In the genomic region with DNA sequence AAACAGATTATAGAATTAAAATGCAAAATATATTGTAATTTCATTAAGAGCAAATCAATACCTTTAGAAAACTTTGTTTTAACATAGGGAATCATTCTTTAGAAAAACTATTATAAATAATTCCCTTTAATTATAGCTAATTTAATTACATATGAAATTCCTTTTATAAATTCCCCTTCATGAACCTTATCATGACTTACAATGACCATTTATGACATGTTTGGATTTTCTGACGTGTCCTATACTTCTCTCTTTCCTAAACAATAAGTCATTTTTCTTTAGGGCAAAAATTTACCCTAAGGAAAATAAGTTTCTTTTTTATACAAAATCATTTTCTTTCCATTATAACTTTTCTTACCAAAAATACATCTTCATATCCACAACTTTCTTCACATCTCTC, we compare ENCODE assay signal across 10 cellular contexts. TPM values are rescaled to one million over a fixed set of nuclear protein-coding genes. Genes with fewer than 3 reads are reported as not detected.
"Had no signal": no experiment of that assay in that cellular context is flagged by ENCODE, and none has a peak within 500 bp of the region (broad histone marks: within the 10 kb centered on the region; RNA-seq: fewer than 3 reads in every experiment).

No MANE protein-coding gene starts in this region.

- FAIRE-seq: HTR-8/SVneo, K562 had no signal

- H3K4me1 ChIP-seq: HAP-1 had no signal

- H3K36me3 ChIP-seq: HAP-1 had no signal

- DNase-seq: GOT3, H7, IMR-90, KG1 had no signal

- H3K4me3 ChIP-seq: HAP-1, K562 had no signal

- ATAC-seq: HCT116, K562 had no signal

RNA-seq across cellular contexts. Expression of a gene that starts 37.8 kb away (rescaled TPM):
- total RNA-seq: H4, H7, HT-29, IMR-90, K562 had no signal
- polyA plus RNA-seq: IMR-90, K562 had no signal

RNA-seq across cellular contexts. Expression of a gene that starts 57.1 kb away (rescaled TPM):
- total RNA-seq: H4, H7, HT-29, IMR-90, K562 had no signal
- polyA plus RNA-seq: IMR-90, K562 had no signal
